9 cellular contexts compared by ENCODE assay signal in genomic region chr11:44568706-44569473, GRCh38. TPM values are rescaled to one million over a fixed set of nuclear protein-coding genes. Genes with fewer than 3 reads are reported as not detected.
DNase-seq lines count a peak whose midpoint lies in the region; ATAC-seq and TF ChIP-seq lines count a peak whose summit lies in the region.
"Had no signal": no experiment of that assay in that cellular context is flagged by ENCODE, and none has a peak within 500 bp of the region (broad histone marks: within the 10 kb centered on the region; RNA-seq: fewer than 3 reads in every experiment).

No MANE protein-coding gene starts in this region.

- H3K4me1 ChIP-seq in right cardiac atrium (ENCODE audit: control insufficient read depth, insufficient read depth, low read length): peaks cover 19% of the 10 kb centered on the region
- H3K4me1 ChIP-seq in BE2C: no peaks in the 10 kb centered on the region

- peaks cover 18% of the 10 kb centered on the region for H3K36me3 Mint-ChIP-seq in activated naive CD8-positive, alpha-beta T cell treated with anti-CD3 and anti-CD28 coated beads, Interleukin-2, amount 10 ng/mL, durations not matched to agents 7 days and 5 days

- H3K36me3 ChIP-seq in BE2C: no peaks in the 10 kb centered on the region

- 36% methylated on average over 14 of the region's 14 CpGs for WGBS in right cardiac atrium

- POLR2A ChIA-PET in activated naive CD8-positive, alpha-beta T cell treated with anti-CD3 and anti-CD28 coated beads, Interleukin-2, amount 10 ng/mL, durations not matched to agents 7 days and 5 days (lab: Charles Lee): interaction anchor here (0.8 to 4.0 kb wide), 8 partner anchors 9 to 46 kb away, joined by 3 to 29 read pairs (median 6); no protein-coding TSS in a partner anchor

- no peak for TF ChIP-seq CTCF in BE2C (IDR thresholded peaks at IDR 0.05; ENCODE audit: low read depth, low read length)

- H3K4me3 ChIP-seq in right cardiac atrium (ENCODE audit: low read length) (no peak overlapping the region), BE2C (ENCODE audit: low read depth, low read length) (no peak overlapping the region)

- ATAC-seq in HG03108 (IDR thresholded peaks at IDR 0.05; ENCODE audit: unreplicated experiment) (peak; percentile 40), right cardiac atrium (peak in 1 of 2 donors; percentile 13)
- peak; percentile 49 for ATAC-seq in activated naive CD8-positive, alpha-beta T cell treated with anti-CD3 and anti-CD28 coated beads, Interleukin-2, amount 10 ng/mL, durations not matched to agents 7 days and 5 days (ENCODE audit: low read depth)

- peak overlapping the region; percentile 88 for H3K4me3 Mint-ChIP-seq in activated naive CD8-positive, alpha-beta T cell treated with anti-CD3 and anti-CD28 coated beads, Interleukin-2, amount 10 ng/mL, durations not matched to agents 7 days and 5 days

- H3K27me3 Mint-ChIP-seq in activated naive CD8-positive, alpha-beta T cell treated with anti-CD3 and anti-CD28 coated beads, Interleukin-2, amount 10 ng/mL, durations not matched to agents 7 days and 5 days: no peaks in the 10 kb centered on the region

- H3K27ac ChIP-seq in right cardiac atrium (ENCODE audit: low read length): peak overlapping the region; percentile 48
- H3K27ac ChIP-seq: 22Rv1 had no signal

- no peaks in the 10 kb centered on the region for H3K9me3 ChIP-seq in right cardiac atrium (ENCODE audit: control insufficient read depth, low read length)
- no peaks in the 10 kb centered on the region for H3K9me3 ChIP-seq in BE2C

- peaks cover 67% of the 10 kb centered on the region for H3K4me1 Mint-ChIP-seq in activated naive CD8-positive, alpha-beta T cell treated with anti-CD3 and anti-CD28 coated beads, Interleukin-2, amount 10 ng/mL, durations not matched to agents 7 days and 5 days

- intact Hi-C loops in right cardiac atrium (cut with DNase I): loop anchor here in 2 of 4 donors (5.0 to 10.0 kb wide), 2 partner anchors 33 to 346 kb away; no protein-coding TSS in a partner anchor

- H3K9me3 Mint-ChIP-seq in activated naive CD8-positive, alpha-beta T cell treated with anti-CD3 and anti-CD28 coated beads, Interleukin-2, amount 10 ng/mL, durations not matched to agents 7 days and 5 days: no peaks in the 10 kb centered on the region

- DNase-seq in DMS 273 (lab: John Stamatoyannopoulos, UW; ENCODE audit: unreplicated experiment): peak; percentile 40
- no peak for DNase-seq in DMS 273 treated with DMSO at 0.1 percent for 48 hours (lab: John Stamatoyannopoulos, UW)
- peak; percentile 88 for DNase-seq in SKM-1 treated with dmso at 0.1 percent for 144 hours (lab: John Stamatoyannopoulos, UW; ENCODE audit: unreplicated experiment)
- DNase-seq in activated naive CD8-positive, alpha-beta T cell treated with anti-CD3 and anti-CD28 coated beads, Interleukin-2, amount 10 ng/mL, durations not matched to agents 7 days and 5 days: peak; percentile 73
- peak; percentile 77 to 85 (median 81) for DNase-seq in right cardiac atrium
- DNase-seq in stimulated activated CD4-positive, alpha-beta T cell treated with anti-CD3 and anti-CD28 coated beads, Interleukin-15, amount 100 ng/mL, for 24 hours: peak; percentile 94
- DNase-seq in BE2C: no peak

- H3K27me3 ChIP-seq in right cardiac atrium (ENCODE audit: control insufficient read depth, insufficient read depth) (no peaks in the 10 kb centered on the region), BE2C (no peaks in the 10 kb centered on the region)

- peak overlapping the region; percentile 72 for H3K27ac Mint-ChIP-seq in activated naive CD8-positive, alpha-beta T cell treated with anti-CD3 and anti-CD28 coated beads, Interleukin-2, amount 10 ng/mL, durations not matched to agents 7 days and 5 days

RNA-seq across cellular contexts. Expression of gene CD82, which starts 3.4 kb away (rescaled TPM):
- total RNA-seq in activated naive CD8-positive, alpha-beta T cell treated with anti-CD3 and anti-CD28 coated beads, Interleukin-2, amount 10 ng/mL, durations not matched to agents 7 days and 5 days: 10 to 100 TPM; 71.9 to 80.2 TPM
- 10 to 100 TPM; 16.7 to 33.6 (median 27.3) TPM for total RNA-seq in right cardiac atrium
- polyA plus RNA-seq in right cardiac atrium: 23.8 TPM
- polyA plus RNA-seq in BE2C (2012; ENCODE audit: insufficient read depth, insufficient read length, low read depth): 1.3 TPM

Comparison
In these comparisons a context has a peak if more than half of its experiments do, and no peak if none do; other contexts are left out.
1. DNase-seq: peak in DMS 273 (single experiment), SKM-1 treated with dmso at 0.1 percent for 144 hours (single experiment), activated naive CD8-positive, alpha-beta T cell treated with anti-CD3 and anti-CD28 coated beads, Interleukin-2, amount 10 ng/mL, durations not matched to agents 7 days and 5 days (single experiment), right cardiac atrium (3 of 3) and stimulated activated CD4-positive, alpha-beta T cell treated with anti-CD3 and anti-CD28 coated beads, Interleukin-15, amount 100 ng/mL, for 24 hours (single experiment); none in DMS 273 treated with DMSO at 0.1 percent for 48 hours (single experiment) and BE2C (single experiment).